14 cellular contexts compared by ENCODE assay signal in the genomic region with DNA sequence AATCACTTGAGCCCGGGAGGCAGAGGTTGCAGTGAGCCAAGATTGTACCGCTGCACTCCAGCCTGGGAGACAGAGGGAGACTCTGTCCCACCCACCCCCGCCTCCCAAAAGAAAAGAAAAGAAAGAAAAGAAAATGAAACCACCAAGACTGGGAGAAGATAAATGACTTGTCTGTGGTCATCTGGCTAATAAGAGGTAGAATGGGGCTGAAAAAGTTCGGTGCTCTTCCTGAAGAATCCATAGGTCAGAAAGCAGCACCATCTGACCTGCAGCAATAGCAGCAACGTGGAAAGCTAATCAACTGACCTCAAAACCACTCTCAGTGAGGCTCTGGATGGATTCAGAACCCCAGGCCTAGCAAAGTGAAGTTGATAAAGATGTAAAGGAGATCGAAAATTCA. TPM values are rescaled to one million over a fixed set of nuclear protein-coding genes. Genes with fewer than 3 reads are reported as not detected.
A peak's percentile ranks its signal among the peaks of the same experiment; 100 is the strongest.
DNase-seq lines count a peak whose midpoint lies in the region; ATAC-seq and TF ChIP-seq lines count a peak whose summit lies in the region.
"Had no signal": no experiment of that assay in that cellular context is flagged by ENCODE, and none has a peak within 500 bp of the region (broad histone marks: within the 10 kb centered on the region; RNA-seq: fewer than 3 reads in every experiment).

No MANE protein-coding gene starts in this region.

- peaks cover 84% of the 10 kb centered on the region for H3K36me3 ChIP-seq in mesodermal cell (ENCODE audit: control insufficient read depth, insufficient read depth, low read length)
- H3K36me3 ChIP-seq in thymus (ENCODE audit: control insufficient read depth, insufficient read depth): peaks cover 9% of the 10 kb centered on the region

- peaks cover 69% of the 10 kb centered on the region for H3K4me1 ChIP-seq in mesodermal cell (ENCODE audit: control insufficient read depth, insufficient read depth, low read length, poor library complexity, severe bottlenecking)
- H3K4me1 ChIP-seq in thymus (ENCODE audit: control insufficient read depth, insufficient read depth, low read length): no peaks in the 10 kb centered on the region

- no peak for DNase-seq in activated CD4-positive, alpha-beta T cell treated with anti-CD3 and anti-CD28 coated beads, Interleukin-2, amount 10 ng/mL, durations not matched to agents 24 days and 14 days
- DNase-seq in activated CD4-positive, alpha-beta T cell treated with anti-CD3 and anti-CD28 coated beads, Interleukin-2, amount 50 U/mL, for 4 hours: no peak
- DNase-seq in astrocyte of the spinal cord (ENCODE audit: low read depth, low spot score) (peak; percentile 40), HT-29 (ENCODE audit: low spot score) (no peak)
- DNase-seq: activated T-cell treated with anti-CD3 and anti-CD28 coated beads, Interleukin-2, amount 50 U/mL, for 1 hour; effector CD4-positive, alpha-beta T cell; NCI-H774; T-helper 9 cell had no signal

- intact Hi-C loops in activated CD4-positive, alpha-beta T cell treated with anti-CD3 and anti-CD28 coated beads, Interleukin-2, amount 10 ng/mL, durations not matched to agents 24 days and 14 days (cut with micrococcal nuclease): no loop called here

- H3K27ac ChIP-seq in mesodermal cell (ENCODE audit: low read depth, low read length, severe bottlenecking) (peak overlapping the region; percentile 99), thymus (ENCODE audit: low read depth) (peak overlapping the region; percentile 31)

- no peaks in the 10 kb centered on the region for H3K27me3 ChIP-seq in thymus (ENCODE audit: control insufficient read depth, insufficient read depth)

- 89 to 95% methylated on average over 1 to 2 of the region's 6 CpGs for WGBS in mesodermal cell (ENCODE audit: insufficient coverage in 2 of 2), 2 experiments
- WGBS in thymus: 96% methylated on average over 6 of the region's 6 CpGs

- TF ChIP-seq CTCF in astrocyte of the spinal cord (IDR thresholded peaks at IDR 0.05; ENCODE audit: low read depth, low read length): no peak

- no peaks in the 10 kb centered on the region for H3K9me3 Mint-ChIP-seq in activated CD4-positive, alpha-beta T cell treated with anti-CD3 and anti-CD28 coated beads, Interleukin-2, amount 10 ng/mL, durations not matched to agents 24 days and 14 days

- H3K27ac Mint-ChIP-seq in activated CD4-positive, alpha-beta T cell treated with anti-CD3 and anti-CD28 coated beads, Interleukin-2, amount 10 ng/mL, durations not matched to agents 24 days and 14 days: peak overlapping the region; percentile 62

- ATAC-seq in HG03342 (IDR thresholded peaks at IDR 0.05; ENCODE audit: unreplicated experiment) (no peak), GM21723 (IDR thresholded peaks at IDR 0.05; ENCODE audit: unreplicated experiment) (no peak)

- in situ Hi-C loops in astrocyte of the spinal cord (cut with HindIII; ENCODE audit: low sequenced_read_pairs): no loop called here

- peaks cover 47% of the 10 kb centered on the region for H3K4me1 Mint-ChIP-seq in activated CD4-positive, alpha-beta T cell treated with anti-CD3 and anti-CD28 coated beads, Interleukin-2, amount 10 ng/mL, durations not matched to agents 24 days and 14 days

- H3K9me3 ChIP-seq in mesodermal cell (ENCODE audit: control insufficient read depth, low read length) (no peaks in the 10 kb centered on the region), thymus (ENCODE audit: control insufficient read depth) (no peaks in the 10 kb centered on the region)

- H3K27me3 Mint-ChIP-seq in activated CD4-positive, alpha-beta T cell treated with anti-CD3 and anti-CD28 coated beads, Interleukin-2, amount 10 ng/mL, durations not matched to agents 24 days and 14 days: no peaks in the 10 kb centered on the region

- no peak overlapping the region for H3K4me3 Mint-ChIP-seq in activated CD4-positive, alpha-beta T cell treated with anti-CD3 and anti-CD28 coated beads, Interleukin-2, amount 10 ng/mL, durations not matched to agents 24 days and 14 days

- no peak overlapping the region for H3K4me3 ChIP-seq in astrocyte of the spinal cord (ENCODE audit: low read depth, low read length)
- H3K4me3 ChIP-seq in mesodermal cell (ENCODE audit: extremely low read depth, insufficient read depth, low read length, poor library complexity, severe bottlenecking): no peak overlapping the region
- H3K4me3 ChIP-seq in thymus (ENCODE audit: low read length): no peak overlapping the region

- peaks cover 54% of the 10 kb centered on the region for H3K36me3 Mint-ChIP-seq in activated CD4-positive, alpha-beta T cell treated with anti-CD3 and anti-CD28 coated beads, Interleukin-2, amount 10 ng/mL, durations not matched to agents 24 days and 14 days (ENCODE audit: low read depth)

RNA-seq across cellular contexts. Expression of a gene that starts 25.2 kb away (rescaled TPM):
- 27.2 and 31.5 TPM in 2 replicates for total RNA-seq in activated CD4-positive, alpha-beta T cell treated with anti-CD3 and anti-CD28 coated beads, Interleukin-2, amount 10 ng/mL, durations not matched to agents 24 days and 14 days
- polyA plus RNA-seq in mesodermal cell (2013, experiment 1 of 2): 39.1 TPM
- polyA plus RNA-seq in mesodermal cell (2013, experiment 2 of 2): 31.0 TPM
- polyA plus RNA-seq in thymus: 5.1 TPM
- 10.4 and 13.1 TPM in 2 replicates for total RNA-seq in HT-29 (2014; rRNA removed; shearing (Covaris generic))

RNA-seq across cellular contexts. Expression of a gene that starts 47.7 kb away (rescaled TPM):
- not detected in 2 replicates for total RNA-seq in activated CD4-positive, alpha-beta T cell treated with anti-CD3 and anti-CD28 coated beads, Interleukin-2, amount 10 ng/mL, durations not matched to agents 24 days and 14 days
- polyA plus RNA-seq in mesodermal cell (2013, experiment 1 of 2): not detected
- not detected for polyA plus RNA-seq in mesodermal cell (2013, experiment 2 of 2)
- polyA plus RNA-seq in thymus: 0.07 TPM
- not detected in 2 replicates for total RNA-seq in HT-29 (2014; rRNA removed; shearing (Covaris generic))
- total RNA-seq: H1, renal cortical epithelial cell had no signal
- polyA plus RNA-seq: H1 had no signal
